15 cellular contexts compared by ENCODE assay signal in genomic region chrX:124230573-124231300, GRCh38.
DNase-seq lines count a peak whose midpoint lies in the region; ATAC-seq, FAIRE-seq and TF ChIP-seq lines count a peak whose summit lies in the region.
"Had no signal": no experiment of that assay in that cellular context is flagged by ENCODE, and none has a peak within 500 bp of the region (broad histone marks: within the 10 kb centered on the region; RNA-seq: fewer than 3 reads in every experiment).

No MANE protein-coding gene starts in this region.

- no peak for FAIRE-seq in HepG2 (lab: Jason Lieb, UNC)
- FAIRE-seq: GM18507 had no signal

- no peaks in the 10 kb centered on the region for H3K9me3 ChIP-seq in HepG2 (ENCODE audit: low read length)
- no peaks in the 10 kb centered on the region for H3K9me3 ChIP-seq in right lobe of liver
- peaks cover 4% of the 10 kb centered on the region for H3K9me3 ChIP-seq in iPS-18a (ENCODE audit: control insufficient read depth, low read depth, low read length)

- H3K36me3 ChIP-seq in HepG2 (replicated peaks in 1 of 2; ENCODE audit: control insufficient read depth in 1 of 2, insufficient read depth in 2 of 2, low read length in 2 of 2) = no peaks in the 10 kb centered on the region
- no peaks in the 10 kb centered on the region for H3K36me3 ChIP-seq in right lobe of liver
- no peaks in the 10 kb centered on the region for H3K36me3 ChIP-seq in iPS-18a (ENCODE audit: control insufficient read depth, low read depth, low read length)

- TF ChIP-seq POLR2A in HepG2 (IDR thresholded peaks at IDR 0.05; ENCODE audit: insufficient read depth in 1 of 2, low read depth in 2 of 2, low read length in 2 of 2) (no peak), right lobe of liver (IDR thresholded peaks at IDR 0.05) (no peak)

- no peak for DNase-seq in HepG2 (ENCODE audit: low spot score)
- no peak for DNase-seq in right lobe of liver
- peak; percentile 4 for DNase-seq in RPMI8226
- DNase-seq in NCI-H187 treated with DMSO at 0.1 percent for 48 hours (lab: John Stamatoyannopoulos, UW) = no peak
- no peak for DNase-seq in SHP77 treated with DMSO at 0.1 percent for 48 hours (lab: John Stamatoyannopoulos, UW)
- DNase-seq in dermis blood vessel endothelial cell = no peak
- DNase-seq in AG08395 (ENCODE audit: low spot score) = no peak
- DNase-seq: DMS53, NCI-H1436 treated with DMSO at 0.1 percent for 48 hours, NCI-H226, Right ventricle myocardium superior had no signal

- H3K4me3 ChIP-seq in HepG2 (replicated peaks in 1 of 3; ENCODE audit: insufficient read depth in 1 of 3, low read depth in 2 of 3, low read length in 3 of 3) = no peak overlapping the region
- H3K4me3 ChIP-seq in right lobe of liver = no peak overlapping the region
- H3K4me3 ChIP-seq in iPS-18a (ENCODE audit: low read length) = peak overlapping the region; percentile 28

- no peak overlapping the region for H3K9ac ChIP-seq in HepG2 (ENCODE audit: insufficient read depth, low read depth, low read length)
- H3K9ac ChIP-seq in iPS-18a (ENCODE audit: low read length) = no peak overlapping the region

- no TSS peak for BruUV-seq in HepG2 (replicated peaks; lab: Mats Ljungman, UMichigan)

- no peak overlapping the region for H3K27ac ChIP-seq in HepG2 (ENCODE audit: extremely low read length, insufficient read depth, low read length)
- H3K27ac ChIP-seq in right lobe of liver = no peak overlapping the region
- no peak overlapping the region for H3K27ac ChIP-seq in iPS-18a (ENCODE audit: low read length)
- H3K27ac ChIP-seq: HL-60 had no signal

- 66% methylated on average over 8 of the region's 8 CpGs for WGBS in HepG2 (ENCODE audit: low lambda C conversion rate)
- 35% methylated on average over 5 of the region's 8 CpGs for WGBS in right lobe of liver (ENCODE audit: insufficient coverage, low coverage, low lambda C conversion rate, missing lambda C conversion rate)

- H3K4me1 ChIP-seq in HepG2 (ENCODE audit: insufficient read depth, low read length) = peaks cover 9% of the 10 kb centered on the region
- H3K4me1 ChIP-seq in right lobe of liver = no peaks in the 10 kb centered on the region
- peaks cover 30% of the 10 kb centered on the region for H3K4me1 ChIP-seq in iPS-18a (ENCODE audit: control insufficient read depth, low read depth, low read length)

- POLR2A ChIA-PET in HepG2 (lab: Yijun Ruan, JAX) = no interaction called here

- in situ Hi-C loops in HepG2 (cut with HindIII; ENCODE audit: extremely low pct_ligation_motif_present, low pct_unique_long_range_greater_than_20kb) = no loop called here

- H3K4me2 ChIP-seq in HepG2 (ENCODE audit: low read depth, low read length) = no peak overlapping the region

- no peak overlapping the region for H2AFZ ChIP-seq in HepG2 (ENCODE audit: low read length)

- no peak for TF ChIP-seq RAD21 in HepG2 (CRISPR knock-in tag; IDR thresholded peaks at IDR 0.05)

- TF ChIP-seq EP300 in HepG2 (IDR thresholded peaks at IDR 0.05; ENCODE audit: low read depth in 2 of 2, low read length in 2 of 2) = no peak
- no peak for TF ChIP-seq EP300 in HepG2 (CRISPR knock-in tag; IDR thresholded peaks at IDR 0.05; ENCODE audit: borderline replicate concordance)

- CTCF ChIA-PET in HepG2 (lab: Yijun Ruan, JAX; ENCODE audit: low intra/inter-chr PET ratio, low total read pairs) = no interaction called here

- no peaks in the 10 kb centered on the region for H4K20me1 ChIP-seq in HepG2 (ENCODE audit: insufficient read depth, low read length)

- no peak for TF ChIP-seq CTCF in HepG2 (CRISPR knock-in tag; IDR thresholded peaks at IDR 0.05)
- TF ChIP-seq CTCF in right lobe of liver (IDR thresholded peaks at IDR 0.05) = no peak

- no peaks in the 10 kb centered on the region for H3K79me2 ChIP-seq in HepG2 (ENCODE audit: insufficient read depth, low read length)

- ATAC-seq in HepG2 (no peak), right lobe of liver (no peak)
- ATAC-seq: Panc1 had no signal

- intact Hi-C loops in HepG2 (cut with micrococcal nuclease; ENCODE audit: unreplicated experiment) = no loop called here
- intact Hi-C loops in right lobe of liver (cut with DNase I) = no loop called here

- H3K27me3 ChIP-seq in HepG2 (ENCODE audit: control insufficient read depth in 1 of 2, insufficient read depth in 2 of 2, low read length in 2 of 2) (no peaks in the 10 kb centered on the region), right lobe of liver (no peaks in the 10 kb centered on the region), iPS-18a (ENCODE audit: control insufficient read depth, insufficient read depth, low read length) (peaks cover 5% of the 10 kb centered on the region)

TF ChIP-seq in HepG2, 621 proteins besides CTCF, POLR2A, EP300 and RAD21:
- TF ChIP-seq MAFF (IDR thresholded peaks at IDR 0.05; ENCODE audit: low read depth, low read length) = peak; percentile 58
- TF ChIP-seq SAFB2 (CRISPR knock-in tag; IDR thresholded peaks at IDR 0.05; ENCODE audit: borderline replicate concordance, low read depth) = no peak
- no peak for TF ChIP-seq ZNF770 (CRISPR knock-in tag; IDR thresholded peaks at IDR 0.05)
- no peak for TF ChIP-seq TFDP2 (CRISPR knock-in tag; IDR thresholded peaks at IDR 0.05)
- TF ChIP-seq ZNF556 (CRISPR knock-in tag; IDR thresholded peaks at IDR 0.05; ENCODE audit: borderline replicate concordance) = no peak
- TF ChIP-seq MAFK (conservative IDR thresholded peaks at IDR 0.05 in 1 of 2, IDR thresholded peaks at IDR 0.05 in 1 of 2; ENCODE audit: low read length in 2 of 2) = peak; percentile 54 to 72; a peak in 3 of 4 replicates
- no peak for TF ChIP-seq POLR2AphosphoS2 (IDR thresholded peaks at IDR 0.05; ENCODE audit: low read depth, low read length)
- TF ChIP-seq ZNF766 (CRISPR knock-in tag; IDR thresholded peaks at IDR 0.05; ENCODE audit: borderline replicate concordance) = no peak
TF ChIP-seq in HepG2: peak in this region for 2.
